In genomic region chr2:30678410-30679137, GRCh38 we compare ENCODE assay signal across 19 cellular contexts.
DNase-seq lines count a peak whose midpoint lies in the region; ATAC-seq, FAIRE-seq and TF ChIP-seq lines count a peak whose summit lies in the region.
"Had no signal": no experiment of that assay in that cellular context is flagged by ENCODE, and none has a peak within 500 bp of the region (broad histone marks: within the 10 kb centered on the region; RNA-seq: fewer than 3 reads in every experiment).

No MANE protein-coding gene starts in this region.

- TF ChIP-seq RAD21 in liver (IDR thresholded peaks at IDR 0.05) (no peak), HepG2 (CRISPR knock-in tag; IDR thresholded peaks at IDR 0.05) (no peak)

- H4K20me1 ChIP-seq in HepG2 (ENCODE audit: insufficient read depth, low read length) (no peaks in the 10 kb centered on the region), neural progenitor cell (ENCODE audit: low read depth) (no peaks in the 10 kb centered on the region)

- 77% methylated on average over 11 of the region's 11 CpGs for WGBS in liver
- 2% methylated on average over 4 of the region's 11 CpGs for WGBS in HepG2 (ENCODE audit: low lambda C conversion rate)

- H3K36me3 ChIP-seq in liver (ENCODE audit: control insufficient read depth in 4 of 4, insufficient read depth in 3 of 4, low read depth in 1 of 4, low read length in 3 of 4) (no peaks in the 10 kb centered on the region), HepG2 (replicated peaks in 1 of 2; ENCODE audit: control insufficient read depth in 1 of 2, insufficient read depth in 2 of 2, low read length in 2 of 2) (no peaks in the 10 kb centered on the region), neural progenitor cell (no peaks in the 10 kb centered on the region)

- no peaks in the 10 kb centered on the region for H3K36me3 Mint-ChIP-seq in neural progenitor cell

- H3K27ac ChIP-seq in liver (ENCODE audit: low read depth in 1 of 2, low read length in 2 of 2) = no peak overlapping the region
- no peak overlapping the region for H3K27ac ChIP-seq in HepG2 (ENCODE audit: extremely low read length, insufficient read depth, low read length)
- H3K27ac ChIP-seq in neural progenitor cell = no peak overlapping the region

- no peak for DNase-seq in HepG2 (ENCODE audit: low spot score)
- DNase-seq in ecto neural progenitor cell (ENCODE audit: low spot score) = peak; percentile 21
- DNase-seq in neural progenitor cell (ENCODE audit: low spot score) = no peak
- DNase-seq in ureter (ENCODE audit: low spot score) = peak; percentile 27
- DNase-seq in D721Med (ENCODE audit: insufficient read length, low spot score) = no peak
- no peak for DNase-seq in RKO (ENCODE audit: low spot score)
- no peak for DNase-seq in pons (ENCODE audit: low spot score)
- DNase-seq: ACHN; CD4-positive, alpha-beta T cell; GF-D8; Kasumi-1; NCI-H1105 treated with DMSO at 0.1 percent for 48 hours; NCI-H187 treated with DMSO at 0.1 percent for 48 hours; NCI-H2171; NCI-H446 treated with DMSO at 0.1 percent for 48 hours; NCI-H774; SHP77 treated with DMSO at 0.1 percent for 48 hours had no signal

- no TSS peak for BruUV-seq in HepG2 (replicated peaks; lab: Mats Ljungman, UMichigan)

- H3K4me2 ChIP-seq in HepG2 (ENCODE audit: low read depth, low read length) (no peak overlapping the region), neural progenitor cell (no peak overlapping the region)

- TF ChIP-seq EP300 in HepG2 (IDR thresholded peaks at IDR 0.05; ENCODE audit: low read depth in 2 of 2, low read length in 2 of 2) = no peak
- no peak for TF ChIP-seq EP300 in HepG2 (CRISPR knock-in tag; IDR thresholded peaks at IDR 0.05; ENCODE audit: borderline replicate concordance)

- no peaks in the 10 kb centered on the region for H3F3A ChIP-seq in neural progenitor cell (ENCODE audit: low read depth)

- H3K27me3 ChIP-seq in liver (ENCODE audit: control insufficient read depth in 4 of 4, insufficient read depth in 4 of 4, low read length in 3 of 4) = no peaks in the 10 kb centered on the region
- H3K27me3 ChIP-seq in HepG2 (ENCODE audit: control insufficient read depth in 1 of 2, insufficient read depth in 2 of 2, low read length in 2 of 2) = peaks cover 0 to 16% of the 10 kb centered on the region in 2 experiments; a peak in 4 of 5 replicates
- H3K27me3 ChIP-seq in neural progenitor cell = no peaks in the 10 kb centered on the region

- peak overlapping the region; percentile 74 for H3K27ac Mint-ChIP-seq in neural progenitor cell
- H3K27ac Mint-ChIP-seq: CD4-positive, alpha-beta T cell had no signal

- H3K9me3 Mint-ChIP-seq in neural progenitor cell = no peaks in the 10 kb centered on the region
- H3K9me3 Mint-ChIP-seq: CD4-positive, alpha-beta T cell had no signal

- no peaks in the 10 kb centered on the region for H3K9me3 ChIP-seq in liver (ENCODE audit: control insufficient read depth in 4 of 4, low read length in 3 of 4)
- no peaks in the 10 kb centered on the region for H3K9me3 ChIP-seq in HepG2 (ENCODE audit: low read length)
- H3K9me3 ChIP-seq in neural progenitor cell (ENCODE audit: low read depth) = no peaks in the 10 kb centered on the region

- ATAC-seq in HepG2 = no peak; the same call in none of the 3 replicates

- H3K4me1 Mint-ChIP-seq in neural progenitor cell = peaks cover 11% of the 10 kb centered on the region

- H3K79me2 ChIP-seq in HepG2 (ENCODE audit: insufficient read depth, low read length) = no peaks in the 10 kb centered on the region
- no peaks in the 10 kb centered on the region for H3K79me2 ChIP-seq in neural progenitor cell (ENCODE audit: low read depth)

- CTCF ChIA-PET in HepG2 (lab: Yijun Ruan, JAX; ENCODE audit: low intra/inter-chr PET ratio, low total read pairs) = no interaction called here

- H2AFZ ChIP-seq in HepG2 (ENCODE audit: low read length) (no peak overlapping the region), neural progenitor cell (replicated peaks) (no peak overlapping the region)

- TF ChIP-seq POLR2A in HepG2 (IDR thresholded peaks at IDR 0.05; ENCODE audit: insufficient read depth in 1 of 2, low read depth in 2 of 2, low read length in 2 of 2) = no peak

- no peak for TF ChIP-seq CTCF in liver (IDR thresholded peaks at IDR 0.05; ENCODE audit: low read depth, low read length, missing input control)
- TF ChIP-seq CTCF in HepG2 (CRISPR knock-in tag; IDR thresholded peaks at IDR 0.05) = no peak
- no peak for TF ChIP-seq CTCF in neural progenitor cell (IDR thresholded peaks at IDR 0.05)
- no peak for TF ChIP-seq CTCF in D721Med (IDR thresholded peaks at IDR 0.05; ENCODE audit: insufficient read depth, missing control alignments)

- in situ Hi-C loops in HepG2 (cut with HindIII; ENCODE audit: extremely low pct_ligation_motif_present, low pct_unique_long_range_greater_than_20kb) = no loop called here

- POLR2A ChIA-PET in HepG2 (lab: Yijun Ruan, JAX) = no interaction called here

- H3K4me3 Mint-ChIP-seq in neural progenitor cell = no peak overlapping the region
- H3K4me3 Mint-ChIP-seq: CD4-positive, alpha-beta T cell had no signal

- no peak overlapping the region for H3K9ac ChIP-seq in liver (ENCODE audit: low read depth in 1 of 2, low read length in 2 of 2)
- H3K9ac ChIP-seq in HepG2 (ENCODE audit: insufficient read depth, low read depth, low read length) = no peak overlapping the region
- H3K9ac ChIP-seq in neural progenitor cell = no peak overlapping the region

- intact Hi-C loops in HepG2 (cut with micrococcal nuclease; ENCODE audit: unreplicated experiment) = loop anchor here (5.0 to 10.0 kb wide), 2 partner anchors 116 to 244 kb away; no protein-coding TSS in a partner anchor

- no peaks in the 10 kb centered on the region for H3K4me1 ChIP-seq in liver (ENCODE audit: control insufficient read depth in 4 of 4, insufficient read depth in 4 of 4, low read length in 3 of 4)
- H3K4me1 ChIP-seq in HepG2 (ENCODE audit: insufficient read depth, low read length) = no peaks in the 10 kb centered on the region
- H3K4me1 ChIP-seq in neural progenitor cell = no peaks in the 10 kb centered on the region

- FAIRE-seq in HepG2 (lab: Jason Lieb, UNC) = no peak
- no peak for FAIRE-seq in D721Med (lab: Jason Lieb, UNC)
- FAIRE-seq: H1 had no signal

- H3K4me3 ChIP-seq in liver (ENCODE audit: low read depth in 1 of 3, low read length in 3 of 3) (no peak overlapping the region), HepG2 (replicated peaks in 1 of 3; ENCODE audit: insufficient read depth in 1 of 3, low read depth in 2 of 3, low read length in 3 of 3) (no peak overlapping the region), neural progenitor cell (no peak overlapping the region)

- H3K27me3 Mint-ChIP-seq in neural progenitor cell (ENCODE audit: insufficient read depth, low read depth) = no peaks in the 10 kb centered on the region

TF ChIP-seq in liver, 16 proteins besides CTCF, POLR2A, EP300 and RAD21 (continues in another document):
- TF ChIP-seq RXRA (IDR thresholded peaks at IDR 0.05) (peak; percentile 40 to 45), EGR1 (IDR thresholded peaks at IDR 0.05; ENCODE audit: low read depth in 2 of 2) (no peak), FOXA1 (IDR thresholded peaks at IDR 0.05) (no peak)

TF ChIP-seq in HepG2, 621 proteins besides CTCF, POLR2A, EP300 and RAD21 (continues in another document):
- TF ChIP-seq REPIN1 (CRISPR knock-in tag; IDR thresholded peaks at IDR 0.05; ENCODE audit: borderline replicate concordance, low read depth) = no peak
- no peak for TF ChIP-seq NPAS2 (CRISPR knock-in tag; IDR thresholded peaks at IDR 0.05; ENCODE audit: borderline replicate concordance)
- no peak for TF ChIP-seq SIX1 (CRISPR knock-in tag; IDR thresholded peaks at IDR 0.05; ENCODE audit: borderline replicate concordance)
- TF ChIP-seq ZNF629 (CRISPR knock-in tag; conservative IDR thresholded peaks at IDR 0.05) = no peak
- no peak for TF ChIP-seq KAT2B (IDR thresholded peaks at IDR 0.05; ENCODE audit: borderline replicate concordance, low read depth, low read length)
- no peak for TF ChIP-seq MLX (CRISPR knock-in tag; IDR thresholded peaks at IDR 0.05)
- no peak for TF ChIP-seq ZNF75D (CRISPR knock-in tag; IDR thresholded peaks at IDR 0.05; ENCODE audit: borderline replicate concordance)
- no peak for TF ChIP-seq ZNF777 (CRISPR knock-in tag; IDR thresholded peaks at IDR 0.05)
- TF ChIP-seq ZBTB25 (CRISPR knock-in tag; IDR thresholded peaks at IDR 0.05) = no peak

Comparison
In these comparisons a context has a peak if more than half of its experiments do, and no peak if none do; other contexts are left out.
1. DNase-seq: peak in ecto neural progenitor cell (single experiment) and ureter (single experiment); none in HepG2 (single experiment), neural progenitor cell (single experiment), D721Med (single experiment), RKO (single experiment) and pons (single experiment).